Comparison of ENCODE assay signal across 25 cellular contexts in the genomic region with DNA sequence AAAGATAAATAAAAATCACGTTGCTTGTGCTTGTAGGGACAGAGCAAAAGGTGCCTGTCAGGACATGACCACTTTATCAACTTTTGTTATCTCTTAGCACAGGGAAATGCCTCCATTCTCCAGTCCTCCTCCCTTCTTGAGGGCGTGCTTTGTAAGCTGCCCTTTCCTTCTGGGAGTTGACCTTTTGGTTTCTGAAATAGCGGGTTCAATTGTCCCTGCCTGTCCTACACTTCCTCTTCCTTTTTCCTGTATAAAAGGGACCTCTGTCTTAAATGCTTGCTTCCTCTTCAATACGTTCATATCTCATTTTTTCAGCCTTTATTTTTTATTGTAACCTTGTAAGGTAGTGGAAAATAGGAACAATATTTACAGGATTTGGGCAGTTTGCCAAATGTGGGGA.
"Had no signal": no experiment of that assay in that cellular context is flagged by ENCODE, and none has a peak within 500 bp of the region (broad histone marks: within the 10 kb centered on the region; RNA-seq: fewer than 3 reads in every experiment).

No MANE protein-coding gene starts in this region.

- DNase-seq: activated CD4-positive, alpha-beta T cell treated with anti-CD3 and anti-CD28 coated beads, Interleukin-2, amount 50 U/mL, for 1 hour; activated CD4-positive, CD25-positive, alpha-beta regulatory T cell treated with anti-CD3 and anti-CD28 coated beads, Interleukin-2, amount 50 U/mL, for 72 hours; activated CD8-positive, alpha-beta memory T cell treated with anti-CD3 and anti-CD28 coated beads for 24 hours; activated CD8-positive, alpha-beta memory T cell treated with anti-CD3 and anti-CD28 coated beads, Interleukin-2, amount 50 U/mL, for 48 hours; activated effector memory CD4-positive, alpha-beta T cell treated with Interleukin-2 at 50 U/mL for 16 hours; activated T-cell treated with anti-CD3 and anti-CD28 coated beads, Interleukin-2, amount 50 U/mL, for 48 hours; effector memory CD4-positive, alpha-beta T cell; foreskin fibroblast; left cardiac atrium; mammary epithelial cell; occipital lobe; right cardiac atrium; SK-N-SH; stimulated activated CD4-positive, alpha-beta T cell treated with anti-CD3 and anti-CD28 coated beads, Interleukin-4, amount 100 ng/mL, for 1 hour; stimulated activated naive CD8-positive, alpha-beta T cell treated with anti-CD3 and anti-CD28 coated beads, Interleukin-15, amount 100 ng/mL, for 72 hours; T-helper 1 cell; T-helper 9 cell; trophoblast cell had no signal

- H3K27me3 Mint-ChIP-seq: activated naive CD4-positive, alpha-beta T cell treated with anti-CD3 and anti-CD28 coated beads, Interleukin-2, amount 50 U/mL, for 24 hours; stimulated activated naive CD8-positive, alpha-beta T cell treated with anti-CD3 and anti-CD28 coated beads, Interleukin-15, amount 100 ng/mL, for 72 hours had no signal

- H3K4me1 Mint-ChIP-seq: activated naive CD4-positive, alpha-beta T cell treated with anti-CD3 and anti-CD28 coated beads, Interleukin-2, amount 50 U/mL, for 24 hours; stimulated activated naive CD8-positive, alpha-beta T cell treated with anti-CD3 and anti-CD28 coated beads, Interleukin-15, amount 100 ng/mL, for 72 hours had no signal

- H3K27me3 ChIP-seq: ascending aorta, suprapubic skin had no signal

- H3K36me3 ChIP-seq: ascending aorta, breast epithelium, prostate gland, suprapubic skin had no signal

- H3K27ac ChIP-seq: ascending aorta, breast epithelium, prostate gland, skin epidermis, suprapubic skin, VCaP had no signal

- H3K4me3 ChIP-seq: ascending aorta, breast epithelium, prostate gland, skin epidermis, suprapubic skin had no signal

- H3K4me3 Mint-ChIP-seq: activated naive CD4-positive, alpha-beta T cell treated with anti-CD3 and anti-CD28 coated beads, Interleukin-2, amount 50 U/mL, for 24 hours; stimulated activated naive CD8-positive, alpha-beta T cell treated with anti-CD3 and anti-CD28 coated beads, Interleukin-15, amount 100 ng/mL, for 72 hours had no signal

- H3K9me3 ChIP-seq: ascending aorta, breast epithelium, prostate gland, SK-N-SH, suprapubic skin had no signal

- ATAC-seq: left cardiac atrium; stimulated activated naive CD8-positive, alpha-beta T cell treated with anti-CD3 and anti-CD28 coated beads, Interleukin-15, amount 100 ng/mL, for 72 hours had no signal

- H3K4me1 ChIP-seq: ascending aorta, breast epithelium, prostate gland, suprapubic skin had no signal

- H3K27ac Mint-ChIP-seq: stimulated activated naive CD8-positive, alpha-beta T cell treated with anti-CD3 and anti-CD28 coated beads, Interleukin-15, amount 100 ng/mL, for 72 hours had no signal
